ENCODE assay signal across 1 cellular context in genomic region chr22:26893034-26893710, GRCh38.
TF ChIP-seq lines count a peak whose summit lies in the region.

No MANE protein-coding gene starts in this region.

TF ChIP-seq in WTC11, 78 proteins besides CTCF, POLR2A, EP300 and RAD21 (continued from another document):
- TF ChIP-seq ATF2 (CRISPR knock-in tag; IDR thresholded peaks at IDR 0.05; ENCODE audit: borderline replicate concordance, low read depth) (no peak), SOX15 (CRISPR knock-in tag; IDR thresholded peaks at IDR 0.05) (no peak), RORB (CRISPR knock-in tag; IDR thresholded peaks at IDR 0.05) (no peak), RELA (CRISPR knock-in tag; IDR thresholded peaks at IDR 0.05; ENCODE audit: borderline replicate concordance) (no peak), PRRX2 (CRISPR knock-in tag; IDR thresholded peaks at IDR 0.05) (no peak), ZSCAN18 (CRISPR knock-in tag; IDR thresholded peaks at IDR 0.05) (no peak), ATF6 (CRISPR knock-in tag; IDR thresholded peaks at IDR 0.05) (no peak)
